In genomic region chr17:39928868-39929651, GRCh38 we compare ENCODE assay signal across 1 cellular context.
A peak's percentile ranks its signal among the peaks of the same experiment; 100 is the strongest.
TF ChIP-seq lines count a peak whose summit lies in the region.

No MANE protein-coding gene starts in this region.

TF ChIP-seq in GM12878, 131 proteins besides CTCF, POLR2A, EP300 and RAD21:
- TF ChIP-seq NFIC (IDR thresholded peaks at IDR 0.05; ENCODE audit: low read depth, low read length), result peak; percentile 84
- no peak for TF ChIP-seq SIX5 (IDR thresholded peaks at IDR 0.05; ENCODE audit: low read depth, low read length, severe bottlenecking)
- TF ChIP-seq YBX1 (IDR thresholded peaks at IDR 0.05), result no peak
- 0 out of 4 replicates have a peak, but pooled peaks of 1 of the 2 experiments have one; percentile 7 for TF ChIP-seq BHLHE40 (IDR thresholded peaks at IDR 0.05; ENCODE audit: borderline replicate concordance in 1 of 2, low read depth in 2 of 2, low read length in 1 of 2)
- no peak for TF ChIP-seq HDAC2 (IDR thresholded peaks at IDR 0.05)
- no peak for TF ChIP-seq MTA3 (IDR thresholded peaks at IDR 0.05; ENCODE audit: borderline replicate concordance, low read length)
- TF ChIP-seq DPF2 (IDR thresholded peaks at IDR 0.05), result no peak
- TF ChIP-seq HDGF (IDR thresholded peaks at IDR 0.05), result no peak
- TF ChIP-seq NR2C2 (IDR thresholded peaks at IDR 0.05; ENCODE audit: borderline replicate concordance, control insufficient read depth, insufficient read length, low read depth), result no peak
- no peak for TF ChIP-seq NFXL1 (IDR thresholded peaks at IDR 0.05; ENCODE audit: borderline replicate concordance)
- TF ChIP-seq IKZF2 (IDR thresholded peaks at IDR 0.05), result peak; percentile 71 to 76; a peak in 3 of 4 replicates
- TF ChIP-seq SMAD5 (IDR thresholded peaks at IDR 0.05; ENCODE audit: low read depth), result no peak
- TF ChIP-seq TCF12 (IDR thresholded peaks at IDR 0.05; ENCODE audit: low read depth, low read length), result no peak
- no peak for TF ChIP-seq NFYA (IDR thresholded peaks at IDR 0.05; ENCODE audit: borderline replicate concordance, low read depth, low read length)
- TF ChIP-seq PML (IDR thresholded peaks at IDR 0.05; ENCODE audit: low read length), result 0 out of 2 replicates have a peak, but pooled peaks have one; percentile 62
- peak; percentile 41; the same call in 1 of the 2 replicates for TF ChIP-seq MTA2 (IDR thresholded peaks at IDR 0.05; ENCODE audit: low read depth)
- no peak for TF ChIP-seq CEBPB (IDR thresholded peaks at IDR 0.05; ENCODE audit: borderline replicate concordance in 1 of 2, low read depth in 2 of 2, low read length in 2 of 2)
- peak; percentile 87 for TF ChIP-seq ZBED1 (IDR thresholded peaks at IDR 0.05; ENCODE audit: borderline replicate concordance)
- TF ChIP-seq MEF2A (IDR thresholded peaks at IDR 0.05; ENCODE audit: insufficient read depth, low read depth, low read length), result peak; percentile 96
- TF ChIP-seq GABPA (IDR thresholded peaks at IDR 0.05; ENCODE audit: low read depth), result no peak
- peak; percentile 81 for TF ChIP-seq PBX3 (IDR thresholded peaks at IDR 0.05; ENCODE audit: insufficient replicate concordance, low read depth, low read length)
- no peak for TF ChIP-seq NRF1 (conservative IDR thresholded peaks at IDR 0.05; ENCODE audit: low read depth, low read length)
- TF ChIP-seq BCL3 (IDR thresholded peaks at IDR 0.05; ENCODE audit: borderline replicate concordance, insufficient read depth, low read depth, low read length, poor library complexity, severe bottlenecking), result no peak
- no peak for TF ChIP-seq USF2 (IDR thresholded peaks at IDR 0.05; ENCODE audit: borderline replicate concordance, low read depth, low read length)
- TF ChIP-seq EED (IDR thresholded peaks at IDR 0.05; ENCODE audit: low read depth), result peak; percentile 68
- TF ChIP-seq PKNOX1 (IDR thresholded peaks at IDR 0.05), result peak; percentile 95
- no peak for TF ChIP-seq RBBP5 (conservative IDR thresholded peaks at IDR 0.05)
- peak in 1 of 2 experiments; percentile 64; a peak in 1 of 4 replicates for TF ChIP-seq ETV6 (conservative IDR thresholded peaks at IDR 0.05 in 1 of 2, IDR thresholded peaks at IDR 0.05 in 1 of 2; ENCODE audit: borderline replicate concordance in 1 of 2, low read depth in 1 of 2)
- TF ChIP-seq IKZF1 (conservative IDR thresholded peaks at IDR 0.05), result peak; percentile 47; the same call in 1 of the 2 replicates
- TF ChIP-seq E2F4 (IDR thresholded peaks at IDR 0.05; ENCODE audit: low read depth, low read length), result no peak
- peak; percentile 93 for TF ChIP-seq ATF2 (IDR thresholded peaks at IDR 0.05; ENCODE audit: low read length)
- peak; percentile 89 for TF ChIP-seq JUNB (IDR thresholded peaks at IDR 0.05)
- peak; percentile 86 for TF ChIP-seq ATF7 (IDR thresholded peaks at IDR 0.05; ENCODE audit: low read depth)
- TF ChIP-seq IRF5 (IDR thresholded peaks at IDR 0.05; ENCODE audit: borderline replicate concordance), result no peak
- no peak for TF ChIP-seq EGR1 (IDR thresholded peaks at IDR 0.05; ENCODE audit: borderline replicate concordance in 1 of 2, low read depth in 2 of 2, low read length in 2 of 2)
- TF ChIP-seq POU2F2 (IDR thresholded peaks at IDR 0.05; ENCODE audit: borderline replicate concordance, low read depth, low read length), result no peak
- TF ChIP-seq ZNF622 (IDR thresholded peaks at IDR 0.05), result no peak
- TF ChIP-seq BCL11A (IDR thresholded peaks at IDR 0.05; ENCODE audit: low read depth, low read length), result peak; percentile 38; the same call in 1 of the 2 replicates
- TF ChIP-seq FOXK2 (IDR thresholded peaks at IDR 0.05), result no peak
- TF ChIP-seq CREM (IDR thresholded peaks at IDR 0.05; ENCODE audit: low read depth), result peak; percentile 74
- no peak for TF ChIP-seq RFX5 (IDR thresholded peaks at IDR 0.05; ENCODE audit: low read depth, low read length)
- TF ChIP-seq WRNIP1 (IDR thresholded peaks at IDR 0.05; ENCODE audit: borderline replicate concordance, low read depth, low read length), result no peak
- TF ChIP-seq SRF (IDR thresholded peaks at IDR 0.05; ENCODE audit: low read depth in 2 of 2, low read length in 2 of 2), result no peak
- no peak for TF ChIP-seq TAF1 (IDR thresholded peaks at IDR 0.05; ENCODE audit: borderline replicate concordance, low read depth, low read length)
- TF ChIP-seq RUNX3 (IDR thresholded peaks at IDR 0.05; ENCODE audit: low read length), result peak; percentile 93
- peak; percentile 72; the same call in 1 of the 2 replicates for TF ChIP-seq FOXM1 (IDR thresholded peaks at IDR 0.05; ENCODE audit: low read depth, low read length)
- TF ChIP-seq CREB1 (IDR thresholded peaks at IDR 0.05; ENCODE audit: low read depth), result peak; percentile 70
